24 cellular contexts compared by ENCODE assay signal in the genomic region with DNA sequence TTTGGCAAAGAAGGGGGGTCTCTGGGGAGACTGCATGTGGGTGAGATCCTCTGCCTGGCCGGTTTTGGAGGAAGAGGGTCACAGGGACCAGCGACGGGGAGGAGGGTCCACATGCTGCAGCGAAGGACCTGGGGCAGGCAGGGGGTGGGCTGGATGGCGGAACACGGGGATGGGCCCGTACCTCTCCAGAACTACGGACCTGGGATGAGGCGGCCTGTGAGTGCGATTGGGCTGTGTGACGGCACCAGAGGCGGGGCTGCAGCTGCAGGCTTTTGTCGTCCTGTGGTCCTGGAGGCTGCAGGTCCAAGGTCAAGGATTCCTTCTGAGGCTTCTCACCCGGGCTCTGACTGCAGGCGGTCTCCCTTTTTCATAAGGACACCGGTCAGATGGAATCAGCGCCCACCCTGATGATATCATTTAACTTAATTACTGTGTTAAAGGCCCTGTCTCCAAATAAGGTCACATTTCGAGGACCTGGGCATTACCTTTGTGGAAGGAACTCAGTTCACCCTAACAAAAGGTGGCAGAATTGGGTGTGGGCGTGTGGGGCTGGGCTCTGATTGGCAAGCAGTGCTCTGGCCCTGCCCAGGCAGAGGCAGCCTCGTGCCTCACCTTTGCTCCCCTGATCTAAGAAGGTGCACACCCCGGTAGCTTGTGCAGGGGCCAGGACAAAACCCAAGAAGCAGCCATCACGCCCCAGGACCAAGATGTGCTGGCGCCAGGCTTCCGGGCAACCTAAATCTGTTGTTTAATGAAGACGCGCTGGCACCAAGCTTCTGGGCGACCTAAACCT.
A peak's percentile ranks its signal among the peaks of the same experiment; 100 is the strongest.
DNase-seq lines count a peak whose midpoint lies in the region; ATAC-seq and TF ChIP-seq lines count a peak whose summit lies in the region.
"Had no signal": no experiment of that assay in that cellular context is flagged by ENCODE, and none has a peak within 500 bp of the region (broad histone marks: within the 10 kb centered on the region; RNA-seq: fewer than 3 reads in every experiment).

No MANE protein-coding gene starts in this region.

- H3K4me1 ChIP-seq in right cardiac atrium (ENCODE audit: control insufficient read depth, insufficient read depth, low read length): peaks cover 9% of the 10 kb centered on the region
- H3K4me1 ChIP-seq in neural progenitor cell: no peaks in the 10 kb centered on the region

- TF ChIP-seq CTCF in neural progenitor cell (IDR thresholded peaks at IDR 0.05): no peak

- H3K9me3 ChIP-seq in right cardiac atrium (ENCODE audit: control insufficient read depth, low read length) (no peaks in the 10 kb centered on the region), neural progenitor cell (ENCODE audit: low read depth) (no peaks in the 10 kb centered on the region)

- no peak overlapping the region for H3K4me2 ChIP-seq in neural progenitor cell
- H3K4me2 ChIP-seq: PC-9 had no signal

- H3F3A ChIP-seq in neural progenitor cell (ENCODE audit: low read depth): peaks cover 2% of the 10 kb centered on the region

- H2AFZ ChIP-seq in neural progenitor cell (replicated peaks): no peak overlapping the region
- H2AFZ ChIP-seq: PC-9 had no signal

- H3K27me3 ChIP-seq in right cardiac atrium (ENCODE audit: control insufficient read depth, insufficient read depth): no peaks in the 10 kb centered on the region
- H3K27me3 ChIP-seq in neural progenitor cell: no peaks in the 10 kb centered on the region

- no peaks in the 10 kb centered on the region for H4K20me1 ChIP-seq in neural progenitor cell (ENCODE audit: low read depth)

- intact Hi-C loops in right cardiac atrium (cut with DNase I): no loop called here
- intact Hi-C loops in left ventricle myocardium superior (cut with micrococcal nuclease): no loop called here

- no peak overlapping the region for H3K9ac ChIP-seq in neural progenitor cell

- no peak overlapping the region for H3K4me3 ChIP-seq in right cardiac atrium (ENCODE audit: low read length)
- H3K4me3 ChIP-seq in neural progenitor cell: no peak overlapping the region
- H3K4me3 ChIP-seq: PC-9 had no signal

- DNase-seq in right cardiac atrium (peak in 2 of 3 donors; percentile 50 to 56), left ventricle myocardium superior (no peak), neural progenitor cell (ENCODE audit: low spot score) (no peak), kidney glomerular epithelial cell (lab: John Stamatoyannopoulos, UW) (no peak), HPDE6-E6E7 (ENCODE audit: extremely low spot score) (no peak), C1 segment of cervical spinal cord (lab: John Stamatoyannopoulos, UW) (no peak)
- DNase-seq in stimulated activated CD8-positive, alpha-beta memory T cell treated with anti-CD3 and anti-CD28 coated beads, Interleukin-4, amount 100 ng/mL, for 48 hours: no peak
- DNase-seq: DMS 273 treated with DMSO at 0.1 percent for 48 hours, DMS79 treated with DMSO at 0.1 percent for 48 hours, GF-D8, GOT3, HCEC 1CT, Karpas-422, NCI-H1092 treated with DMSO at 0.1 percent for 48 hours, NCI-H146, NCI-H1930, NCI-H2107, NCI-H524, NCI-H748 treated with DMSO at 0.1 percent for 48 hours, PC-9, SHP77 had no signal

- no peaks in the 10 kb centered on the region for H3K36me3 ChIP-seq in neural progenitor cell

- H3K4me1 Mint-ChIP-seq in activated T-helper 17 cell treated with anti-CD3 and anti-CD28 coated beads, Interleukin-2, amount 50 U/mL, for 72 hours: peaks cover 6% of the 10 kb centered on the region
- peaks cover 20% of the 10 kb centered on the region for H3K4me1 Mint-ChIP-seq in neural progenitor cell

- H3K27ac ChIP-seq in right cardiac atrium (ENCODE audit: low read length) (peak overlapping the region; percentile 43), neural progenitor cell (no peak overlapping the region)
- H3K27ac ChIP-seq: C4-2B, PC-9 had no signal

- peaks cover 3% of the 10 kb centered on the region for H3K9me3 Mint-ChIP-seq in activated T-helper 17 cell treated with anti-CD3 and anti-CD28 coated beads, Interleukin-2, amount 50 U/mL, for 72 hours
- peaks cover 8% of the 10 kb centered on the region for H3K9me3 Mint-ChIP-seq in neural progenitor cell

- H3K27ac Mint-ChIP-seq in activated T-helper 17 cell treated with anti-CD3 and anti-CD28 coated beads, Interleukin-2, amount 50 U/mL, for 72 hours: peak overlapping the region; percentile 58
- H3K27ac Mint-ChIP-seq in neural progenitor cell: peak overlapping the region; percentile 34
- H3K27ac Mint-ChIP-seq: CD8-positive, alpha-beta memory T cell had no signal

- no peak overlapping the region for H3K4me3 Mint-ChIP-seq in activated T-helper 17 cell treated with anti-CD3 and anti-CD28 coated beads, Interleukin-2, amount 50 U/mL, for 72 hours
- H3K4me3 Mint-ChIP-seq in neural progenitor cell: no peak overlapping the region
- H3K4me3 Mint-ChIP-seq: CD8-positive, alpha-beta memory T cell had no signal

- peaks cover 32% of the 10 kb centered on the region for H3K36me3 Mint-ChIP-seq in activated T-helper 17 cell treated with anti-CD3 and anti-CD28 coated beads, Interleukin-2, amount 50 U/mL, for 72 hours (ENCODE audit: low read depth)
- peaks cover 9% of the 10 kb centered on the region for H3K36me3 Mint-ChIP-seq in neural progenitor cell

- ATAC-seq in right cardiac atrium (no peak), left ventricle myocardium superior (no peak)
- no peak for ATAC-seq in activated T-helper 17 cell treated with anti-CD3 and anti-CD28 coated beads, Interleukin-2, amount 50 U/mL, for 72 hours (replicated peaks)

- H3K27me3 Mint-ChIP-seq in activated T-helper 17 cell treated with anti-CD3 and anti-CD28 coated beads, Interleukin-2, amount 50 U/mL, for 72 hours: no peaks in the 10 kb centered on the region
- H3K27me3 Mint-ChIP-seq in neural progenitor cell (ENCODE audit: insufficient read depth, low read depth): peaks cover 2% of the 10 kb centered on the region
- H3K27me3 Mint-ChIP-seq: CD8-positive, alpha-beta memory T cell had no signal

- H3K79me2 ChIP-seq in neural progenitor cell (ENCODE audit: low read depth): no peaks in the 10 kb centered on the region

- 95% methylated on average over 27 of the region's 27 CpGs for WGBS in right cardiac atrium

Comparison
In these comparisons a context has a peak if more than half of its experiments do, and no peak if none do; other contexts are left out.
1. DNase-seq: peak in right cardiac atrium (2 of 3); none in left ventricle myocardium superior (single experiment), neural progenitor cell (single experiment), kidney glomerular epithelial cell (single experiment), HPDE6-E6E7 (single experiment), stimulated activated CD8-positive, alpha-beta memory T cell treated with anti-CD3 and anti-CD28 coated beads, Interleukin-4, amount 100 ng/mL, for 48 hours (single experiment) and C1 segment of cervical spinal cord (0 of 14).